7 cellular contexts compared by ENCODE assay signal in genomic region chr17:75077490-75078096, GRCh38. TPM values are rescaled to one million over a fixed set of nuclear protein-coding genes. Genes with fewer than 3 reads are reported as not detected.
DNase-seq lines count a peak whose midpoint lies in the region; ATAC-seq and TF ChIP-seq lines count a peak whose summit lies in the region.
"Had no signal": no experiment of that assay in that cellular context is flagged by ENCODE, and none has a peak within 500 bp of the region (broad histone marks: within the 10 kb centered on the region; RNA-seq: fewer than 3 reads in every experiment).

No MANE protein-coding gene starts in this region.

- CTCF ChIA-PET in AG04449 (lab: Yijun Ruan, JAX) (interaction anchor here (0.9 to 11.0 kb wide), 8 partner anchors 8 to 124 kb away, joined by 3 to 115 read pairs (median 4); partner anchors contain the start of gene NT5C), RWPE1 (lab: Yijun Ruan, JAX) (interaction anchor here (1.2 to 1.5 kb wide), 2 partner anchors 14 to 28 kb away, joined by 4 to 7 read pairs; no protein-coding TSS in a partner anchor)

- H3K4me3 ChIP-seq in AG04449 (ENCODE audit: low read depth, low read length) = no peak overlapping the region
- H3K4me3 ChIP-seq in thymus (ENCODE audit: low read length) = peak overlapping the region; percentile 42

- H3K27me3 Mint-ChIP-seq in activated T-helper 1 cell treated with anti-CD3 and anti-CD28 coated beads, Interleukin-12 subunit alpha, Interleukin-12 subunit beta, Interleukin-2, Interleukin-4 antibody, amounts not matched to agents 30 ng/mL and 10 ng/mL and 1 ng/mL, durations not matched to agents 14 hours and 24 hours and 36 hours (ENCODE audit: insufficient read depth) = no peaks in the 10 kb centered on the region

- intact Hi-C loops in activated T-helper 1 cell treated with anti-CD3 and anti-CD28 coated beads, Interleukin-12 subunit alpha, Interleukin-12 subunit beta, Interleukin-2, Interleukin-4 antibody, amounts not matched to agents 30 ng/mL and 10 ng/mL and 1 ng/mL, durations not matched to agents 14 hours and 24 hours and 36 hours (cut with micrococcal nuclease) = loop anchor here (2.0 kb wide), 1 partner anchor 31 kb away; the partner anchor contains the start of gene ARMC7
- intact Hi-C loops in left colon (cut with DNase I, micrococcal nuclease) = no loop called here

- POLR2A ChIA-PET in AG04449 (lab: Yijun Ruan, JAX) = interaction anchor here (1.0 to 1.6 kb wide), 2 partner anchors 11 to 14 kb away, joined by 3 to 11 read pairs; partner anchors contain the start of gene SLC16A5
- POLR2A ChIA-PET in RWPE1 (lab: Yijun Ruan, JAX; ENCODE audit: low non-redundant PET) = interaction anchor here (0.5 kb wide), 1 partner anchor 10 kb away, joined by 3 read pairs; no protein-coding TSS in a partner anchor

- peak overlapping the region; percentile 52 for H3K4me3 Mint-ChIP-seq in activated T-helper 1 cell treated with anti-CD3 and anti-CD28 coated beads, Interleukin-12 subunit alpha, Interleukin-12 subunit beta, Interleukin-2, Interleukin-4 antibody, amounts not matched to agents 30 ng/mL and 10 ng/mL and 1 ng/mL, durations not matched to agents 14 hours and 24 hours and 36 hours

- H3K36me3 Mint-ChIP-seq in activated T-helper 1 cell treated with anti-CD3 and anti-CD28 coated beads, Interleukin-12 subunit alpha, Interleukin-12 subunit beta, Interleukin-2, Interleukin-4 antibody, amounts not matched to agents 30 ng/mL and 10 ng/mL and 1 ng/mL, durations not matched to agents 14 hours and 24 hours and 36 hours (ENCODE audit: low read depth) = no peaks in the 10 kb centered on the region

- ATAC-seq in HG02981 (IDR thresholded peaks at IDR 0.05; ENCODE audit: unreplicated experiment) = peak; percentile 38
- peak; percentile 70 for ATAC-seq in left colon

- H3K36me3 ChIP-seq in thymus (ENCODE audit: control insufficient read depth, insufficient read depth) = no peaks in the 10 kb centered on the region

- WGBS in thymus = 8% methylated on average over 51 of the region's 51 CpGs

- H3K9me3 Mint-ChIP-seq in activated T-helper 1 cell treated with anti-CD3 and anti-CD28 coated beads, Interleukin-12 subunit alpha, Interleukin-12 subunit beta, Interleukin-2, Interleukin-4 antibody, amounts not matched to agents 30 ng/mL and 10 ng/mL and 1 ng/mL, durations not matched to agents 14 hours and 24 hours and 36 hours = no peaks in the 10 kb centered on the region

- DNase-seq in AG04449 (ENCODE audit: low read depth, low spot score) = no peak
- peak; percentile 24 for DNase-seq in activated T-helper 1 cell treated with anti-CD3 and anti-CD28 coated beads, Interleukin-12 subunit alpha, Interleukin-12 subunit beta, Interleukin-2, Interleukin-4 antibody, amounts not matched to agents 30 ng/mL and 10 ng/mL and 1 ng/mL, durations not matched to agents 14 hours and 24 hours and 36 hours (ENCODE audit: low spot score)
- peak; percentile 76 to 83 for DNase-seq in left colon
- DNase-seq in RWPE1 (ENCODE audit: low spot score) = no peak
- DNase-seq: DND-41 had no signal

- H3K27ac ChIP-seq in thymus (ENCODE audit: low read depth) (peak overlapping the region; percentile 54), RWPE1 (no peak overlapping the region)

- peaks cover 11% of the 10 kb centered on the region for H3K4me1 Mint-ChIP-seq in activated T-helper 1 cell treated with anti-CD3 and anti-CD28 coated beads, Interleukin-12 subunit alpha, Interleukin-12 subunit beta, Interleukin-2, Interleukin-4 antibody, amounts not matched to agents 30 ng/mL and 10 ng/mL and 1 ng/mL, durations not matched to agents 14 hours and 24 hours and 36 hours (ENCODE audit: low read depth)

- H3K27ac Mint-ChIP-seq in activated T-helper 1 cell treated with anti-CD3 and anti-CD28 coated beads, Interleukin-12 subunit alpha, Interleukin-12 subunit beta, Interleukin-2, Interleukin-4 antibody, amounts not matched to agents 30 ng/mL and 10 ng/mL and 1 ng/mL, durations not matched to agents 14 hours and 24 hours and 36 hours = peak overlapping the region; percentile 29

- no peaks in the 10 kb centered on the region for H3K27me3 ChIP-seq in thymus (ENCODE audit: control insufficient read depth, insufficient read depth)

- H3K4me1 ChIP-seq in thymus (ENCODE audit: control insufficient read depth, insufficient read depth, low read length) = peaks cover 5% of the 10 kb centered on the region

- no peaks in the 10 kb centered on the region for H3K9me3 ChIP-seq in thymus (ENCODE audit: control insufficient read depth)

- TF ChIP-seq CTCF in AG04449 (IDR thresholded peaks at IDR 0.05; ENCODE audit: insufficient read depth, low read length, missing control alignments) (peak; percentile 8), RWPE1 (conservative IDR thresholded peaks at IDR 0.05; ENCODE audit: low read depth) (no peak)

RNA-seq across cellular contexts. Expression of gene SLC16A5, which starts 10.2 kb away (rescaled TPM):
- total RNA-seq in activated T-helper 1 cell treated with anti-CD3 and anti-CD28 coated beads, Interleukin-12 subunit alpha, Interleukin-12 subunit beta, Interleukin-2, Interleukin-4 antibody, amounts not matched to agents 30 ng/mL and 10 ng/mL and 1 ng/mL, durations not matched to agents 14 hours and 24 hours and 36 hours = 5.5 and 7.2 TPM in 2 replicates
- 10 to 100 TPM; 26.6 to 39.6 TPM for total RNA-seq in left colon
- 5.0 TPM for polyA plus RNA-seq in thymus

RNA-seq across cellular contexts. Expression of gene KCTD2, which starts 30.6 kb away (rescaled TPM):
- total RNA-seq in activated T-helper 1 cell treated with anti-CD3 and anti-CD28 coated beads, Interleukin-12 subunit alpha, Interleukin-12 subunit beta, Interleukin-2, Interleukin-4 antibody, amounts not matched to agents 30 ng/mL and 10 ng/mL and 1 ng/mL, durations not matched to agents 14 hours and 24 hours and 36 hours = 21.2 and 22.6 TPM in 2 replicates
- 10 to 100 TPM; 16.7 to 19.7 TPM for total RNA-seq in left colon
- 20.4 TPM for polyA plus RNA-seq in thymus

RNA-seq across cellular contexts. Expression of gene ATP5PD, which starts 30.8 kb away (rescaled TPM):
- total RNA-seq in activated T-helper 1 cell treated with anti-CD3 and anti-CD28 coated beads, Interleukin-12 subunit alpha, Interleukin-12 subunit beta, Interleukin-2, Interleukin-4 antibody, amounts not matched to agents 30 ng/mL and 10 ng/mL and 1 ng/mL, durations not matched to agents 14 hours and 24 hours and 36 hours = 152 and 165 TPM in 2 replicates
- total RNA-seq in left colon = 100 to 1,000 TPM; 310 to 381 TPM
- 390 TPM for polyA plus RNA-seq in thymus

RNA-seq across cellular contexts. Expression of gene ARMC7, which starts 32.2 kb away (rescaled TPM):
- 11.6 and 13.0 TPM in 2 replicates for total RNA-seq in activated T-helper 1 cell treated with anti-CD3 and anti-CD28 coated beads, Interleukin-12 subunit alpha, Interleukin-12 subunit beta, Interleukin-2, Interleukin-4 antibody, amounts not matched to agents 30 ng/mL and 10 ng/mL and 1 ng/mL, durations not matched to agents 14 hours and 24 hours and 36 hours
- 10 to 100 TPM; 20.3 to 29.9 TPM for total RNA-seq in left colon
- polyA plus RNA-seq in thymus = 10.0 TPM

RNA-seq across cellular contexts. Expression of gene NT5C, which starts 53.9 kb away (rescaled TPM):
- 80.0 and 80.1 TPM in 2 replicates for total RNA-seq in activated T-helper 1 cell treated with anti-CD3 and anti-CD28 coated beads, Interleukin-12 subunit alpha, Interleukin-12 subunit beta, Interleukin-2, Interleukin-4 antibody, amounts not matched to agents 30 ng/mL and 10 ng/mL and 1 ng/mL, durations not matched to agents 14 hours and 24 hours and 36 hours
- 10 to 100 TPM; 77.6 to 86.6 TPM for total RNA-seq in left colon
- polyA plus RNA-seq in thymus = 103 TPM

Comparison
In these comparisons a context has a peak if more than half of its experiments do, and no peak if none do; other contexts are left out.
1. DNase-seq: peak in activated T-helper 1 cell treated with anti-CD3 and anti-CD28 coated beads, Interleukin-12 subunit alpha, Interleukin-12 subunit beta, Interleukin-2, Interleukin-4 antibody, amounts not matched to agents 30 ng/mL and 10 ng/mL and 1 ng/mL, durations not matched to agents 14 hours and 24 hours and 36 hours (single experiment) and left colon (2 of 2); none in AG04449 (single experiment) and RWPE1 (single experiment).